Comparison of ENCODE assay signal across 8 cellular contexts in genomic region chr12:4649358-4649661, GRCh38. TPM values are rescaled to one million over a fixed set of nuclear protein-coding genes. Genes with fewer than 3 reads are reported as not detected.
DNase-seq lines count a peak whose midpoint lies in the region; ATAC-seq and TF ChIP-seq lines count a peak whose summit lies in the region.

No MANE protein-coding gene starts in this region.

- no peaks in the 10 kb centered on the region for H3K9me3 Mint-ChIP-seq in mesothelial cell of epicardium

- no peak for DNase-seq in heart left ventricle
- no peak for DNase-seq in Right ventricle myocardium inferior (ENCODE audit: missing footprints)
- no peak for DNase-seq in mammary epithelial cell
- no peak for DNase-seq in mesothelial cell of epicardium (ENCODE audit: low spot score in 2 of 2, unreplicated experiment in 2 of 2)
- no peak for DNase-seq in aorta
- DNase-seq in HT-29 (ENCODE audit: low spot score), result no peak
- DNase-seq in putamen (ENCODE audit: low spot score), result no peak
- DNase-seq in NCI-H2107 treated with DMSO at 0.1 percent for 48 hours (lab: John Stamatoyannopoulos, UW; ENCODE audit: unreplicated experiment), result no peak

- CTCF ChIA-PET in mammary epithelial cell (lab: Charles Lee; ENCODE audit: low non-redundant PET), result no interaction called here

- H3K27ac Mint-ChIP-seq in mesothelial cell of epicardium, result peak overlapping the region; percentile 100

- intact Hi-C loops in heart left ventricle (cut with DNase I) (loop anchor here in 1 of 10 donors (2.0 to 5.0 kb wide), 2 partner anchors 42 to 111 kb away; partner anchors contain the start of gene RAD51AP1), Right ventricle myocardium inferior (cut with DNase I) (loop anchor here (5.0 kb wide), 1 partner anchor 108 kb away; no protein-coding TSS in a partner anchor), mammary epithelial cell (cut with micrococcal nuclease) (loop anchor here (2.0 kb wide), 1 partner anchor 45 kb away; no protein-coding TSS in a partner anchor), aorta (cut with DNase I) (no loop called here)

- no peak for ATAC-seq in heart left ventricle
- no peak for ATAC-seq in Right ventricle myocardium inferior
- ATAC-seq in aorta (ENCODE audit: low FRiP score), result no peak

- H3K79me2 ChIP-seq in mammary epithelial cell (ENCODE audit: insufficient read depth, low read length), result peaks cover 64% of the 10 kb centered on the region

- no peaks in the 10 kb centered on the region for H3K9me3 ChIP-seq in heart left ventricle
- H3K9me3 ChIP-seq in mammary epithelial cell (replicated peaks; ENCODE audit: insufficient read depth, low read length), result no peaks in the 10 kb centered on the region
- no peaks in the 10 kb centered on the region for H3K9me3 ChIP-seq in aorta (ENCODE audit: control insufficient read depth, low read length)

- peak overlapping the region; percentile 97 for H3K9ac ChIP-seq in mammary epithelial cell (ENCODE audit: insufficient read depth, low read length)

- peaks cover 8 to 47% (median 36%) of the 10 kb centered on the region in 12 donors for H3K4me1 ChIP-seq in heart left ventricle
- peaks cover 19% of the 10 kb centered on the region for H3K4me1 ChIP-seq in mammary epithelial cell (ENCODE audit: insufficient read depth, low read length)
- H3K4me1 ChIP-seq in aorta (ENCODE audit: control insufficient read depth in 1 of 2, insufficient read depth in 2 of 2, low read length in 2 of 2), result peaks cover 0 to 8% of the 10 kb centered on the region in 2 donors

- H3K4me3 Mint-ChIP-seq in mesothelial cell of epicardium, result peak overlapping the region; percentile 98

- no peaks in the 10 kb centered on the region for H4K20me1 ChIP-seq in mammary epithelial cell (ENCODE audit: insufficient read depth, low read length)

- in situ Hi-C loops in mammary epithelial cell (cut with MboI; ENCODE audit: low sequenced_read_pairs in 2 of 2), result no loop called here

- H3K27me3 ChIP-seq in heart left ventricle, result no peaks in the 10 kb centered on the region
- no peaks in the 10 kb centered on the region for H3K27me3 ChIP-seq in mammary epithelial cell (ENCODE audit: insufficient read depth, low read length)
- no peaks in the 10 kb centered on the region for H3K27me3 ChIP-seq in aorta (ENCODE audit: control insufficient read depth in 1 of 2, insufficient read depth in 2 of 2, low read length in 1 of 2)

- peak overlapping the region; percentile 99 for H2AFZ ChIP-seq in mammary epithelial cell (ENCODE audit: low read depth, low read length)

- H3K36me3 ChIP-seq in heart left ventricle, result peaks cover 0 to 7% (median 4%) of the 10 kb centered on the region in 9 donors
- H3K36me3 ChIP-seq in mammary epithelial cell (ENCODE audit: insufficient read depth, low read length), result no peaks in the 10 kb centered on the region
- H3K36me3 ChIP-seq in aorta (ENCODE audit: control insufficient read depth in 1 of 2, insufficient read depth in 2 of 2, low read length in 1 of 2), result no peaks in the 10 kb centered on the region

- H3K4me3 ChIP-seq in heart left ventricle (peak overlapping the region; percentile 47 to 96 (median 76)), mammary epithelial cell (replicated peaks in 1 of 3; ENCODE audit: insufficient read depth in 1 of 3, low read depth in 2 of 3, low read length in 3 of 3) (peak overlapping the region; percentile 67 to 90 (median 76)), aorta (ENCODE audit: low read length in 2 of 2) (peak overlapping the region; percentile 83 to 98)

- TF ChIP-seq CTCF in heart left ventricle (IDR thresholded peaks at IDR 0.05), result no peak
- no peak for TF ChIP-seq CTCF in mammary epithelial cell (conservative IDR thresholded peaks at IDR 0.05 in 1 of 2, IDR thresholded peaks at IDR 0.05 in 1 of 2; ENCODE audit: extremely low read depth in 1 of 2, insufficient read depth in 1 of 2, low read depth in 1 of 2, low read length in 2 of 2)
- no peak for TF ChIP-seq CTCF in mesothelial cell of epicardium (IDR thresholded peaks at IDR 0.05; ENCODE audit: unreplicated experiment)

- 0% methylated on average over 6 of the region's 6 CpGs for WGBS in heart left ventricle, 4 donors
- 0% methylated on average over 6 of the region's 6 CpGs for WGBS in mammary epithelial cell (ENCODE audit: low coverage, missing lambda C conversion rate)
- WGBS in aorta, 2 donors, result 0 to 3% methylated on average over 6 of the region's 6 CpGs

- peak overlapping the region; percentile 81 to 90 (median 86) for H3K27ac ChIP-seq in heart left ventricle
- H3K27ac ChIP-seq in mammary epithelial cell (ENCODE audit: insufficient read depth, low read depth, low read length), result peak overlapping the region; percentile 95
- peak overlapping the region in 1 of 2 donors; percentile 6 for H3K27ac ChIP-seq in aorta (ENCODE audit: low read depth in 1 of 2, low read length in 2 of 2)

- H3K27me3 Mint-ChIP-seq in mesothelial cell of epicardium (ENCODE audit: low read depth), result no peaks in the 10 kb centered on the region

- H3K4me2 ChIP-seq in mammary epithelial cell (ENCODE audit: insufficient read depth, low read depth, low read length), result peak overlapping the region; percentile 72

- BruUV-seq in mammary epithelial cell (replicated peaks; lab: Mats Ljungman, UMichigan), result no TSS peak

- H3K36me3 Mint-ChIP-seq in mesothelial cell of epicardium, result no peaks in the 10 kb centered on the region

- peaks cover 27% of the 10 kb centered on the region for H3K4me1 Mint-ChIP-seq in mesothelial cell of epicardium

- dilution Hi-C loops in mammary epithelial cell (cut with HindIII; ENCODE audit: low sequenced_read_pairs), result no loop called here

- TF ChIP-seq POLR2A in heart left ventricle (IDR thresholded peaks at IDR 0.05), result no peak

RNA-seq across cellular contexts. Expression of gene NDUFA9, which starts 0.4 kb away (rescaled TPM):
- total RNA-seq in heart left ventricle (100 to 1,000 TPM in 8 of 9 donors, 10 to 100 TPM in 1; 59.2 to 333 (median 270) TPM), Right ventricle myocardium inferior (343 TPM), mammary epithelial cell (10 to 100 TPM; 37.8 to 94.1 TPM), mesothelial cell of epicardium (76.6 to 93.8 TPM (median 76.8 TPM) in 3 replicates), aorta (10 to 100 TPM; 47.9 to 56.3 TPM)
- polyA plus RNA-seq in heart left ventricle (100 to 1,000 TPM; 155 to 200 TPM), mammary epithelial cell (84.8 TPM), aorta (10 to 100 TPM; 18.0 to 43.0 TPM)
- polyA minus RNA-seq in mammary epithelial cell, result 76.4 TPM
- total RNA-seq in HT-29 (2014; rRNA removed; shearing (Covaris generic)), result 71.4 and 93.8 TPM in 2 replicates

RNA-seq across cellular contexts. Expression of gene AKAP3, which starts 0.5 kb away (rescaled TPM):
- total RNA-seq in heart left ventricle (1 to 10 TPM; 2.3 to 4.0 (median 3.2) TPM), Right ventricle myocardium inferior (2.5 TPM), mammary epithelial cell (1 to 10 TPM in 1 of 2 donors, under 1 TPM in 1; 0.83 to 1.5 TPM), mesothelial cell of epicardium (1.0 to 1.6 TPM (median 1.5 TPM) in 3 replicates), aorta (1 to 10 TPM in 1 of 2 donors, under 1 TPM in 1; 0.68 to 1.4 TPM)
- polyA plus RNA-seq in heart left ventricle (1 to 10 TPM; 1.9 to 2.1 TPM), mammary epithelial cell (0.44 TPM), aorta (under 1 TPM; 0.50 to 0.51 TPM)
- not detected for polyA minus RNA-seq in mammary epithelial cell
- 0.10 TPM in 1 of 2 replicates, not detected in the other for total RNA-seq in HT-29 (2014; rRNA removed; shearing (Covaris generic))

Comparison
In these comparisons a context has a peak if more than half of its experiments do, and no peak if none do; other contexts are left out.
1. intact Hi-C loops: an anchor here in Right ventricle myocardium inferior (5.0 kb wide) and mammary epithelial cell (2.0 kb wide); none called in aorta.